In the genomic region with DNA sequence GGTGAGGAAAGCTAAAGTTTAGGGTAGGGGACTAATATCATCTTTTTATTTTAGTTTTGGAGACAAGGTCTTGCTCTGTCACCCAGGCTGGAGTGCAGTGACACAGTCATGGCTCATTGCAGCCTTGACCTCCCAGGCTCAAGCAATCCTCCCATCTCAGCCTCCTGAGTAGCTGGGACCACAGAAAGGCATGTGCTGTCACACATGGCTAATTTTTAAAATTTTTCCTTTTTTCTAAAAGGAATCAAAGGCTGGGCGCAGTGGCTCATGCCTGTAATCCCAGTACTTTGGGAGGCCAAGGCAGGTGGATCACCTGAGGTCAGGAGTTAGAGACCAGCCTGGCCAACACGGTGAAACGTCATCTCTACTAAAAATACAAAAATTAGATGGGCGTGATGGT, we compare ENCODE assay signal across 8 cellular contexts. TPM values are rescaled to one million over a fixed set of nuclear protein-coding genes. Genes with fewer than 3 reads are reported as not detected.
DNase-seq lines count a peak whose midpoint lies in the region; ATAC-seq and TF ChIP-seq lines count a peak whose summit lies in the region.
"Not testable (repeated sequence)": the region's sequence is repeated elsewhere in the genome, so short reads cannot be mapped to it uniquely, and the experiment has no call there.

No MANE protein-coding gene starts in this region.

- peaks cover 0 to 20% (median 14%) of the 10 kb centered on the region in 11 experiments; a peak in 19 of 22 replicates for H3K9me3 ChIP-seq in BLaER1 treated with 17β-estradiol and CSF1 and Interleukin-3, amounts not matched to agents 10 nM and 100 nM (replicated peaks in 1 of 11)
- H3K9me3 ChIP-seq in Karpas-422 (ENCODE audit: low read length), result not testable (repeated sequence)

- DNase-seq in Karpas-422; RWPE1 (ENCODE audit: low spot score); activated CD4-positive, alpha-beta memory T cell treated with anti-CD3 and anti-CD28 coated beads, Interleukin-2, amount 10 ng/mL, durations not matched to agents 7 days and 5 days; effector memory CD8-positive, alpha-beta T cell; natural killer cell treated with Interleukin-12 subunit alpha and Interleukin-12 subunit beta and Interleukin-15 and Interleukin-18, amount 100 ng/mL, for 72 hours (ENCODE audit: low spot score): not testable (repeated sequence)
- peak; percentile 12 for DNase-seq in ureter (ENCODE audit: low spot score)

- peaks cover 7 to 68% (median 40%) of the 10 kb centered on the region in 11 experiments; a peak in 19 of 22 replicates for H4K20me1 ChIP-seq in BLaER1 treated with 17β-estradiol and CSF1 and Interleukin-3, amounts not matched to agents 10 nM and 100 nM
- H4K20me1 ChIP-seq in Karpas-422 (ENCODE audit: insufficient read depth, low read depth, low read length), result not testable (repeated sequence)

- H3K9me2 ChIP-seq in Karpas-422 (replicated peaks; ENCODE audit: insufficient read depth, low read length), result not testable (repeated sequence)

- H3K36me3 Mint-ChIP-seq in activated CD4-positive, alpha-beta memory T cell treated with anti-CD3 and anti-CD28 coated beads, Interleukin-2, amount 10 ng/mL, durations not matched to agents 7 days and 5 days (ENCODE audit: low read depth), result peaks cover 20% of the 10 kb centered on the region
- not testable (repeated sequence) for H3K36me3 Mint-ChIP-seq in activated naive CD4-positive, alpha-beta T cell treated with anti-CD3 and anti-CD28 coated beads, Interleukin-2, amount 50 U/mL, for 24 hours; effector memory CD8-positive, alpha-beta T cell (ENCODE audit: insufficient read depth); natural killer cell treated with Interleukin-12 subunit alpha and Interleukin-12 subunit beta and Interleukin-15 and Interleukin-18, amount 100 ng/mL, for 72 hours

- peaks cover 40% of the 10 kb centered on the region for H3K4me1 Mint-ChIP-seq in activated CD4-positive, alpha-beta memory T cell treated with anti-CD3 and anti-CD28 coated beads, Interleukin-2, amount 10 ng/mL, durations not matched to agents 7 days and 5 days
- peaks cover 44% of the 10 kb centered on the region for H3K4me1 Mint-ChIP-seq in activated naive CD4-positive, alpha-beta T cell treated with anti-CD3 and anti-CD28 coated beads, Interleukin-2, amount 50 U/mL, for 24 hours
- peaks cover 23 to 28% of the 10 kb centered on the region in 2 donors for H3K4me1 Mint-ChIP-seq in effector memory CD8-positive, alpha-beta T cell (ENCODE audit: low read depth in 2 of 2)
- peaks cover 24 to 31% of the 10 kb centered on the region in 2 donors for H3K4me1 Mint-ChIP-seq in natural killer cell treated with Interleukin-12 subunit alpha and Interleukin-12 subunit beta and Interleukin-15 and Interleukin-18, amount 100 ng/mL, for 72 hours (ENCODE audit: low read depth in 2 of 2)

- POLR2A ChIA-PET in RWPE1 (lab: Yijun Ruan, JAX; ENCODE audit: low non-redundant PET), result not testable (repeated sequence)
- POLR2A ChIA-PET in activated CD4-positive, alpha-beta memory T cell treated with anti-CD3 and anti-CD28 coated beads, Interleukin-2, amount 10 ng/mL, durations not matched to agents 7 days and 5 days (lab: Charles Lee), result interaction anchor here (1.0 to 1.7 kb wide), 2 partner anchors 52 to 384 kb away, joined by 4 to 10 read pairs; a partner anchor contains a TSS

- peaks cover 52 to 70% (median 63%) of the 10 kb centered on the region in 10 experiments for H3K4me1 ChIP-seq in BLaER1 treated with 17β-estradiol and CSF1 and Interleukin-3, amounts not matched to agents 10 nM and 100 nM
- peaks cover 39% of the 10 kb centered on the region for H3K4me1 ChIP-seq in Karpas-422 (ENCODE audit: low read length)

- not testable (repeated sequence) for ATAC-seq in effector memory CD8-positive, alpha-beta T cell (replicated peaks); natural killer cell treated with Interleukin-12 subunit alpha and Interleukin-12 subunit beta and Interleukin-15 and Interleukin-18, amount 100 ng/mL, for 72 hours

- peak overlapping the region in 6 of 11 experiments; percentile 48 to 99 (median 70); a peak in 13 of 22 replicates for H3K27ac ChIP-seq in BLaER1 treated with 17β-estradiol and CSF1 and Interleukin-3, amounts not matched to agents 10 nM and 100 nM
- H3K27ac ChIP-seq in Karpas-422 (ENCODE audit: low read length) (peak overlapping the region; percentile 61), RWPE1 (peak overlapping the region; percentile 23)

- H3K27me3 Mint-ChIP-seq in activated CD4-positive, alpha-beta memory T cell treated with anti-CD3 and anti-CD28 coated beads, Interleukin-2, amount 10 ng/mL, durations not matched to agents 7 days and 5 days; activated naive CD4-positive, alpha-beta T cell treated with anti-CD3 and anti-CD28 coated beads, Interleukin-2, amount 50 U/mL, for 24 hours; effector memory CD8-positive, alpha-beta T cell; natural killer cell treated with Interleukin-12 subunit alpha and Interleukin-12 subunit beta and Interleukin-15 and Interleukin-18, amount 100 ng/mL, for 72 hours: not testable (repeated sequence)

- peaks cover 67% of the 10 kb centered on the region for H3K79me2 ChIP-seq in Karpas-422 (ENCODE audit: low read length)

- H3K36me3 ChIP-seq in BLaER1 treated with 17β-estradiol and CSF1 and Interleukin-3, amounts not matched to agents 10 nM and 100 nM, result peaks cover 0 to 24% (median 13%) of the 10 kb centered on the region in 11 experiments; a peak in 15 of 22 replicates
- H3K36me3 ChIP-seq in Karpas-422 (ENCODE audit: insufficient read depth, low read length), result not testable (repeated sequence)

- peak overlapping the region in 2 of 10 experiments; percentile 19 to 30; a peak in 2 of 20 replicates for H3K4me3 ChIP-seq in BLaER1 treated with 17β-estradiol and CSF1 and Interleukin-3, amounts not matched to agents 10 nM and 100 nM
- H3K4me3 ChIP-seq in Karpas-422 (ENCODE audit: low read length), result not testable (repeated sequence)

- peak overlapping the region; percentile 6 for H3K27ac Mint-ChIP-seq in activated CD4-positive, alpha-beta memory T cell treated with anti-CD3 and anti-CD28 coated beads, Interleukin-2, amount 10 ng/mL, durations not matched to agents 7 days and 5 days
- not testable (repeated sequence) for H3K27ac Mint-ChIP-seq in activated naive CD4-positive, alpha-beta T cell treated with anti-CD3 and anti-CD28 coated beads, Interleukin-2, amount 50 U/mL, for 24 hours
- H3K27ac Mint-ChIP-seq in effector memory CD8-positive, alpha-beta T cell, result peak overlapping the region; percentile 31 to 55
- peak overlapping the region in 1 of 2 donors; percentile 38 for H3K27ac Mint-ChIP-seq in natural killer cell treated with Interleukin-12 subunit alpha and Interleukin-12 subunit beta and Interleukin-15 and Interleukin-18, amount 100 ng/mL, for 72 hours

- H3K9ac ChIP-seq in BLaER1 treated with 17β-estradiol and CSF1 and Interleukin-3, amounts not matched to agents 10 nM and 100 nM, result peak overlapping the region in 4 of 11 experiments; percentile 21 to 47 (median 26); a peak in 5 of 22 replicates
- H3K9ac ChIP-seq in Karpas-422 (ENCODE audit: low read length), result not testable (repeated sequence)

- not testable (repeated sequence) for H3K4me3 Mint-ChIP-seq in activated CD4-positive, alpha-beta memory T cell treated with anti-CD3 and anti-CD28 coated beads, Interleukin-2, amount 10 ng/mL, durations not matched to agents 7 days and 5 days; effector memory CD8-positive, alpha-beta T cell
- peak overlapping the region; percentile 16 for H3K4me3 Mint-ChIP-seq in activated naive CD4-positive, alpha-beta T cell treated with anti-CD3 and anti-CD28 coated beads, Interleukin-2, amount 50 U/mL, for 24 hours
- peak overlapping the region; percentile 21 for H3K4me3 Mint-ChIP-seq in natural killer cell treated with Interleukin-12 subunit alpha and Interleukin-12 subunit beta and Interleukin-15 and Interleukin-18, amount 100 ng/mL, for 72 hours

- H3K4me2 ChIP-seq in BLaER1 treated with 17β-estradiol and CSF1 and Interleukin-3, amounts not matched to agents 10 nM and 100 nM, result peak overlapping the region; percentile 40 to 97 (median 87)
- peak overlapping the region; percentile 36 for H3K4me2 ChIP-seq in Karpas-422 (ENCODE audit: low read depth, low read length, poor library complexity, severe bottlenecking)

- CTCF ChIA-PET in RWPE1 (lab: Yijun Ruan, JAX), result not testable (repeated sequence)
- CTCF ChIA-PET in activated CD4-positive, alpha-beta memory T cell treated with anti-CD3 and anti-CD28 coated beads, Interleukin-2, amount 10 ng/mL, durations not matched to agents 7 days and 5 days (lab: Charles Lee), result interaction anchor here (1.9 kb wide), 1 partner anchor 14 kb away, joined by 6 read pairs; no protein-coding TSS in a partner anchor

- H3K27me3 ChIP-seq in BLaER1 treated with 17β-estradiol and CSF1 and Interleukin-3, amounts not matched to agents 10 nM and 100 nM; Karpas-422 (ENCODE audit: low read length): not testable (repeated sequence)

- not testable (repeated sequence) for TF ChIP-seq CTCF in RWPE1 (conservative IDR thresholded peaks at IDR 0.05; ENCODE audit: low read depth)

- not testable (repeated sequence) for H3K9me3 Mint-ChIP-seq in activated CD4-positive, alpha-beta memory T cell treated with anti-CD3 and anti-CD28 coated beads, Interleukin-2, amount 10 ng/mL, durations not matched to agents 7 days and 5 days; activated naive CD4-positive, alpha-beta T cell treated with anti-CD3 and anti-CD28 coated beads, Interleukin-2, amount 50 U/mL, for 24 hours; effector memory CD8-positive, alpha-beta T cell; natural killer cell treated with Interleukin-12 subunit alpha and Interleukin-12 subunit beta and Interleukin-15 and Interleukin-18, amount 100 ng/mL, for 72 hours

- not testable (repeated sequence) for H2AFZ ChIP-seq in Karpas-422 (ENCODE audit: low read length)

RNA-seq across cellular contexts. Expression of a gene that starts 4.1 kb away (rescaled TPM):
- total RNA-seq in Karpas-422 (2014; rRNA removed; shearing (Covaris generic); ENCODE audit: low replicate concordance), result 30.2 and 80.0 TPM in 2 replicates
- 10 to 100 TPM; 40.0 to 41.3 TPM for total RNA-seq in activated CD4-positive, alpha-beta memory T cell treated with anti-CD3 and anti-CD28 coated beads, Interleukin-2, amount 10 ng/mL, durations not matched to agents 7 days and 5 days
- total RNA-seq in natural killer cell treated with Interleukin-12 subunit alpha and Interleukin-12 subunit beta and Interleukin-15 and Interleukin-18, amount 100 ng/mL, for 72 hours, result 100 to 1,000 TPM in 1 of 2 donors, 10 to 100 TPM in 1; 41.5 to 129 TPM
- 45.3 TPM for total RNA-seq in ureter

RNA-seq across cellular contexts. Expression of a gene that starts 20.3 kb away (rescaled TPM):
- total RNA-seq in Karpas-422 (2014; rRNA removed; shearing (Covaris generic); ENCODE audit: low replicate concordance), result 3.0 and 7.0 TPM in 2 replicates
- 10 to 100 TPM; 12.9 to 13.1 TPM for total RNA-seq in activated CD4-positive, alpha-beta memory T cell treated with anti-CD3 and anti-CD28 coated beads, Interleukin-2, amount 10 ng/mL, durations not matched to agents 7 days and 5 days
- 10 to 100 TPM in 1 of 2 donors, 1 to 10 TPM in 1; 5.1 to 18.7 TPM for total RNA-seq in natural killer cell treated with Interleukin-12 subunit alpha and Interleukin-12 subunit beta and Interleukin-15 and Interleukin-18, amount 100 ng/mL, for 72 hours
- 6.3 TPM for total RNA-seq in ureter

RNA-seq across cellular contexts. Expression of a gene that starts 52.1 kb away (rescaled TPM):
- total RNA-seq in Karpas-422 (2014; rRNA removed; shearing (Covaris generic); ENCODE audit: low replicate concordance), result 24.4 and 47.5 TPM in 2 replicates
- 10 to 100 TPM; 46.9 to 48.8 TPM for total RNA-seq in activated CD4-positive, alpha-beta memory T cell treated with anti-CD3 and anti-CD28 coated beads, Interleukin-2, amount 10 ng/mL, durations not matched to agents 7 days and 5 days
- 10 to 100 TPM; 47.9 to 49.7 TPM for total RNA-seq in natural killer cell treated with Interleukin-12 subunit alpha and Interleukin-12 subunit beta and Interleukin-15 and Interleukin-18, amount 100 ng/mL, for 72 hours
- 91.5 TPM for total RNA-seq in ureter
